ENCODE assay signal across 8 cellular contexts in the genomic region with DNA sequence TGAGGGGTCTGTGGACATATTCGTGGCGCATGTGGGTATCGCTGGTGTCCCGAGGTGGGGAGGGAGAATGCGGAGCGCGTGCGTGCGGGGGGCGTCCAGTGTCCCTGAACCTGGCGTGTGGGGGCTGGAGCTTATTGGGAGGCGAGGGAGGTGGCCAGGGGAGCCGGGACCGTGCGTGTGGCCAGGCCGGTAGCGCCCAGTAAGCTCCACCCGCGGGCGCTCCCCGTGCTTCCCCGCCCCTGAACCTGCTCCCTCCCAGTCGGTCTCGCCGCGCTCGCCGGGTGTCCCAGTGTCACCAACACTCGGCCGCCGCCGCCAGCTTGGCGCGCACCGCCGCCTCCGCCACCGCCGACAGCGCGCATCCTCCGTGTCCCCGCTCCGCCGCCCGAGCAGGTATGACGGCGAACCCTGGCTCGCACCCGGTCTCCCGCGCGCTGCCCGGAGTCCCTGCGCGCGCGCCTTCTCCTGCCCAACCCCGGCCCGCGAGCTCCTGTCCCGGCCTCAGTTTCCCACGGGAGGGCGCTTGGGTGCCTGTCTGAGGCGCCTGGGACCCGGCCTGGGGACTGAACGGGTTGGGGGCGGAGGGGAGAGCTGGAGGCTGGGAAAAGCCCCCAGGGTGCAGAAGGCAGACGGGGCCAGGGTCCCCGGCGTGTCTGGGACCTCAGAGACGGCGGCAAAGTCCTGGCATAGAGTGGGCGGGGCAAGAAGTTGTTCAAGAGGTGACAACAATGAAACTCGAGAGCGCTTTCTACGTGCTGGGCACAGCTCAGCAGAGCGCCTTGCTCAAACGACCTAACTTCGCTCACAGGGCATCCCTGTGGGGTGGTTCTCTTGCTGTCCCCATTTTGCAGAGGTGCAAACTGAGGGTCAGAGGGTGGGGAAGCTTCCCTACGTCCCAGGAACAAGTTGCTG. TPM values are rescaled to one million over a fixed set of nuclear protein-coding genes. Genes with fewer than 3 reads are reported as not detected.
DNase-seq lines count a peak whose midpoint lies in the region; ATAC-seq and TF ChIP-seq lines count a peak whose summit lies in the region.

A gene with protein sequence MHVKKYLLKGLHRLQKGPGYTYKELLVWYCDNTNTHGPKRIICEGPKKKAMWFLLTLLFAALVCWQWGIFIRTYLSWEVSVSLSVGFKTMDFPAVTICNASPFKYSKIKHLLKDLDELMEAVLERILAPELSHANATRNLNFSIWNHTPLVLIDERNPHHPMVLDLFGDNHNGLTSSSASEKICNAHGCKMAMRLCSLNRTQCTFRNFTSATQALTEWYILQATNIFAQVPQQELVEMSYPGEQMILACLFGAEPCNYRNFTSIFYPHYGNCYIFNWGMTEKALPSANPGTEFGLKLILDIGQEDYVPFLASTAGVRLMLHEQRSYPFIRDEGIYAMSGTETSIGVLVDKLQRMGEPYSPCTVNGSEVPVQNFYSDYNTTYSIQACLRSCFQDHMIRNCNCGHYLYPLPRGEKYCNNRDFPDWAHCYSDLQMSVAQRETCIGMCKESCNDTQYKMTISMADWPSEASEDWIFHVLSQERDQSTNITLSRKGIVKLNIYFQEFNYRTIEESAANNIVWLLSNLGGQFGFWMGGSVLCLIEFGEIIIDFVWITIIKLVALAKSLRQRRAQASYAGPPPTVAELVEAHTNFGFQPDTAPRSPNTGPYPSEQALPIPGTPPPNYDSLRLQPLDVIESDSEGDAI (plus strand): TSS at position 258 of the 912 bp plus-strand sequence. CDS start 46,298 bp downstream, outside the sequence.

- H3K4me3 ChIP-seq in upper lobe of left lung = peak within 1 kb of the TSS; percentile 55 to 68 (median 65)

- H3K4me1 Mint-ChIP-seq in activated CD8-positive, alpha-beta T cell treated with anti-CD3 and anti-CD28 coated beads, Interleukin-2, amount 10 ng/mL, durations not matched to agents 7 days and 5 days (ENCODE audit: low read depth) = peaks cover 3% of the 10 kb centered on the region

- ATAC-seq in Right ventricle myocardium superior (ENCODE audit: poor library complexity) = peak; percentile 48
- ATAC-seq in Right ventricle myocardium inferior = no peak
- ATAC-seq in activated CD8-positive, alpha-beta T cell treated with anti-CD3 and anti-CD28 coated beads, Interleukin-2, amount 10 ng/mL, durations not matched to agents 7 days and 5 days = no peak
- peak; percentile 92 for ATAC-seq in left colon
- ATAC-seq in upper lobe of left lung (ENCODE audit: low FRiP score in 2 of 2) = peak; percentile 62 to 76
- no peak for ATAC-seq in GM21723 (IDR thresholded peaks at IDR 0.05; ENCODE audit: unreplicated experiment)

- peak in 2 of 6 experiments; percentile 9 to 29 for TF ChIP-seq CTCF in upper lobe of left lung (IDR thresholded peaks at IDR 0.05)

- no peak for DNase-seq in Right ventricle myocardium superior
- no peak for DNase-seq in Right ventricle myocardium inferior (ENCODE audit: missing footprints)
- no peak for DNase-seq in activated CD8-positive, alpha-beta T cell treated with anti-CD3 and anti-CD28 coated beads, Interleukin-2, amount 10 ng/mL, durations not matched to agents 7 days and 5 days
- DNase-seq in left colon = peak; percentile 77 to 80
- peak; percentile 72 to 90 for DNase-seq in upper lobe of left lung
- DNase-seq in NCI-H526 treated with DMSO at 0.1 percent for 48 hours (lab: John Stamatoyannopoulos, UW) = no peak
- DNase-seq in SW480 (ENCODE audit: low spot score) = no peak

- CTCF ChIA-PET in activated CD8-positive, alpha-beta T cell treated with anti-CD3 and anti-CD28 coated beads, Interleukin-2, amount 10 ng/mL, durations not matched to agents 7 days and 5 days (lab: Charles Lee) = no interaction called here

- H3K9me3 Mint-ChIP-seq in activated CD8-positive, alpha-beta T cell treated with anti-CD3 and anti-CD28 coated beads, Interleukin-2, amount 10 ng/mL, durations not matched to agents 7 days and 5 days (ENCODE audit: insufficient read depth) = no peaks in the 10 kb centered on the region

- H3K4me3 Mint-ChIP-seq in activated CD8-positive, alpha-beta T cell treated with anti-CD3 and anti-CD28 coated beads, Interleukin-2, amount 10 ng/mL, durations not matched to agents 7 days and 5 days = no peak within 1 kb of the TSS

- no peaks in the 10 kb centered on the region for H3K36me3 ChIP-seq in upper lobe of left lung

- peak within 1 kb of the TSS; percentile 39 for H3K27ac Mint-ChIP-seq in activated CD8-positive, alpha-beta T cell treated with anti-CD3 and anti-CD28 coated beads, Interleukin-2, amount 10 ng/mL, durations not matched to agents 7 days and 5 days

- TF ChIP-seq EP300 in upper lobe of left lung (IDR thresholded peaks at IDR 0.05) = no peak

- POLR2A ChIA-PET in activated CD8-positive, alpha-beta T cell treated with anti-CD3 and anti-CD28 coated beads, Interleukin-2, amount 10 ng/mL, durations not matched to agents 7 days and 5 days (lab: Charles Lee) = no interaction called here

- H3K36me3 Mint-ChIP-seq in activated CD8-positive, alpha-beta T cell treated with anti-CD3 and anti-CD28 coated beads, Interleukin-2, amount 10 ng/mL, durations not matched to agents 7 days and 5 days (ENCODE audit: low read depth) = no peaks in the 10 kb centered on the region

- peaks cover 0 to 12% (median 5%) of the 10 kb centered on the region in 4 donors for H3K27me3 ChIP-seq in upper lobe of left lung

- peak in 1 of 4 donors; percentile 64 for TF ChIP-seq POLR2A in upper lobe of left lung (IDR thresholded peaks at IDR 0.05)

- peak within 1 kb of the TSS in 3 of 4 donors; percentile 71 to 82 (median 75) for H3K27ac ChIP-seq in upper lobe of left lung

- 6 to 7% methylated on average over 13 to 41 of the region's 81 CpGs for WGBS in upper lobe of left lung, 2 donors

- H3K4me1 ChIP-seq in upper lobe of left lung = peaks cover 0 to 24% (median 5%) of the 10 kb centered on the region in 4 donors

- intact Hi-C loops in Right ventricle myocardium superior (cut with DNase I) (no loop called here), Right ventricle myocardium inferior (cut with DNase I) (no loop called here), left colon (cut with DNase I, micrococcal nuclease) (no loop called here)

- H3K9me3 ChIP-seq in upper lobe of left lung = no peaks in the 10 kb centered on the region

- peaks cover 28% of the 10 kb centered on the region for H3K27me3 Mint-ChIP-seq in activated CD8-positive, alpha-beta T cell treated with anti-CD3 and anti-CD28 coated beads, Interleukin-2, amount 10 ng/mL, durations not matched to agents 7 days and 5 days (ENCODE audit: low read depth)

RNA-seq across cellular contexts. Expression of the gene that starts here (rescaled TPM):
- total RNA-seq in Right ventricle myocardium superior (not detected), Right ventricle myocardium inferior (0.27 TPM), left colon (100 to 1,000 TPM; 322 to 715 TPM), upper lobe of left lung (10 to 100 TPM; 40.3 to 82.0 (median 56.7) TPM)
- total RNA-seq in activated CD8-positive, alpha-beta T cell treated with anti-CD3 and anti-CD28 coated beads, Interleukin-2, amount 10 ng/mL, durations not matched to agents 7 days and 5 days = not detected

Comparison
In these comparisons a context has a peak if more than half of its experiments do, and no peak if none do; other contexts are left out.
1. RNA of the gene that starts here (total RNA-seq): 322 to 715 TPM in left colon and 40.3 to 82.0 TPM in upper lobe of left lung; 0.27 TPM in Right ventricle myocardium inferior (single experiment), not detected in Right ventricle myocardium superior (single experiment) and not detected in activated CD8-positive, alpha-beta T cell treated with anti-CD3 and anti-CD28 coated beads, Interleukin-2, amount 10 ng/mL, durations not matched to agents 7 days and 5 days; every median in the first group is over 10 times any median in the second.
2. Peak in ATAC-seq in Right ventricle myocardium superior; RNA of the gene not detected or under 1 TPM.
3. ATAC-seq: peak in left colon (single experiment) and upper lobe of left lung (2 of 2); none in Right ventricle myocardium inferior (single experiment), activated CD8-positive, alpha-beta T cell treated with anti-CD3 and anti-CD28 coated beads, Interleukin-2, amount 10 ng/mL, durations not matched to agents 7 days and 5 days (single experiment) and GM21723 (single experiment).
4. DNase-seq: peak in left colon (2 of 2) and upper lobe of left lung (2 of 2); none in Right ventricle myocardium superior (single experiment), Right ventricle myocardium inferior (single experiment), activated CD8-positive, alpha-beta T cell treated with anti-CD3 and anti-CD28 coated beads, Interleukin-2, amount 10 ng/mL, durations not matched to agents 7 days and 5 days (single experiment), NCI-H526 treated with DMSO at 0.1 percent for 48 hours (single experiment) and SW480 (single experiment).